In the genomic region with DNA sequence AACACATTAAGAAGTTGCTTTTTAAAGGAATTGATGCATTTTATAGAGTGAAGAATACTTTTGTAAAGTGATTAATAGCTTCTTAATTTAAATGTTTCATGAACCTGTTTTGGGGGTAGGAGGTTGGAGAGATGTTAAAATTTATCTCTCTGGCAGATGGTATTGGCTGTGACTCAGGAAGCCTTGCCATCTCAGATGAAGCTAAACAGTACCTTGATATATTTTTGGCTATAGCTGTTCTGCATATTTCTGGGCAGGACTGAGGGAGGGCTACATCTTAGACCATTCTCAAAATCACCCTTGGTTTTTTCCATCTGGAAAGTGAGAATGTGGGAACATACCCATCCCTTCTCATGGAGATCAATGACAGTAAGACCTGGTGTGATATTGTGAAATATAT, we compare ENCODE assay signal across 19 cellular contexts. TPM values are rescaled to one million over a fixed set of nuclear protein-coding genes. Genes with fewer than 3 reads are reported as not detected.
DNase-seq lines count a peak whose midpoint lies in the region; ATAC-seq and FAIRE-seq lines count a peak whose summit lies in the region.
"Had no signal": no experiment of that assay in that cellular context is flagged by ENCODE, and none has a peak within 500 bp of the region (broad histone marks: within the 10 kb centered on the region; RNA-seq: fewer than 3 reads in every experiment).

No MANE protein-coding gene starts in this region.

- no peak for FAIRE-seq in HTR-8/SVneo (lab: Jason Lieb, UNC)
- FAIRE-seq: GM12891, H54 had no signal

- intact Hi-C loops in Right ventricle myocardium superior (cut with DNase I), result no loop called here
- intact Hi-C loops in left cardiac atrium (cut with DNase I), result no loop called here

- peak; percentile 21 for DNase-seq in NCI-H1694 treated with DMSO at 0.1 percent for 48 hours (lab: John Stamatoyannopoulos, UW)
- DNase-seq in NCI-H1694 (lab: John Stamatoyannopoulos, UW), result no peak
- no peak for DNase-seq in Right ventricle myocardium superior
- DNase-seq in left cardiac atrium, result no peak
- DNase-seq in G401 (ENCODE audit: low spot score), result peak; percentile 90
- peak; percentile 79 for DNase-seq in cerebellum (ENCODE audit: low spot score)
- DNase-seq in HTR-8/SVneo (ENCODE audit: insufficient read length, low spot score), result no peak
- DNase-seq in 8988T, result no peak
- DNase-seq: Calu3; CD4-positive, alpha-beta memory T cell; COR-L47; DMS79; EL; GF-D8; GOT3; HFFc6 had no signal

- in situ Hi-C loops in G401 (cut with HindIII; ENCODE audit: low sequenced_read_pairs), result no loop called here

- ATAC-seq in Right ventricle myocardium superior (ENCODE audit: poor library complexity) (peak; percentile 42), left cardiac atrium (no peak)

RNA-seq across cellular contexts. Expression of gene CAPN14, which starts 13.4 kb away (rescaled TPM):
- 0.32 TPM for total RNA-seq in Right ventricle myocardium superior
- total RNA-seq in left cardiac atrium, result under 1 TPM; 0.12 to 0.26 TPM
- total RNA-seq in G401 (2014; rRNA removed; shearing (Covaris generic)), result not detected in 2 replicates
- total RNA-seq in cerebellum, result 2.8 TPM
- total RNA-seq: A172 had no signal

RNA-seq across cellular contexts. Expression of gene EHD3, which starts 30.0 kb away (rescaled TPM):
- total RNA-seq in Right ventricle myocardium superior, result 23.0 TPM
- total RNA-seq in left cardiac atrium, result 10 to 100 TPM in 1 of 2 donors, 1 to 10 TPM in 1; 8.1 to 11.7 TPM
- 3.5 and 4.9 TPM in 2 replicates for total RNA-seq in G401 (2014; rRNA removed; shearing (Covaris generic))
- 11.8 TPM for total RNA-seq in cerebellum

Comparison
In these comparisons a context has a peak if more than half of its experiments do, and no peak if none do; other contexts are left out.
1. DNase-seq: peak in NCI-H1694 treated with DMSO at 0.1 percent for 48 hours (single experiment), G401 (single experiment) and cerebellum (single experiment); none in NCI-H1694 (single experiment), Right ventricle myocardium superior (single experiment), left cardiac atrium (single experiment), HTR-8/SVneo (single experiment) and 8988T (single experiment).